17 cellular contexts compared by ENCODE assay signal in the genomic region with DNA sequence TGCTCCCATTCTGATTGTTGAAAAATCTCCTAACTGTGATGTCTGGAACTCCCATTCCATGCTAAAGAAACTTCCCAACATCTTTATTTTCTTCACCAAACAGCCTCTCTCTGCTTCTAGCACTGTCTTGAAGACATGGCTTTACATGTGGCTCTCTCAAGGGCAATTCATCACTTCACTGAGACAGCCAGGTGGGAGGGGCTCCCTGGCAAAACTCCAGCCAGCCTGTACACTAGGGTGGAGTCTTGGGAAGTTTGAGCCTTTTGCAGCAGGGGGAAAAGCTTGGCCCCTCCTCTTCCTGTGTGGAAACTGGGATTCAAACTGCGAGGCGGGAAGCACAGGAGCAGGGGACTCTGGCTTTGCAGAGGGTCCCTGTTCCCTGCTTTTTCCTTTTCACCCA.
DNase-seq lines count a peak whose midpoint lies in the region; ATAC-seq and TF ChIP-seq lines count a peak whose summit lies in the region.
"Had no signal": no experiment of that assay in that cellular context is flagged by ENCODE, and none has a peak within 500 bp of the region (broad histone marks: within the 10 kb centered on the region; RNA-seq: fewer than 3 reads in every experiment).

No MANE protein-coding gene starts in this region.

- TF ChIP-seq RAD21 in HCT116 (IDR thresholded peaks at IDR 0.05; ENCODE audit: low read depth): no peak

- no peaks in the 10 kb centered on the region for H4K20me1 ChIP-seq in HCT116 (ENCODE audit: insufficient read depth)

- H2BK120ac ChIP-seq in neuronal stem cell (ENCODE audit: low read depth, low read length): no peak overlapping the region

- H3K36me3 ChIP-seq in HCT116 (ENCODE audit: control insufficient read depth in 1 of 2, insufficient read depth in 2 of 2, low read length in 2 of 2) (no peaks in the 10 kb centered on the region), colonic mucosa (no peaks in the 10 kb centered on the region), neuronal stem cell (replicated peaks in 1 of 2; ENCODE audit: control insufficient read depth in 2 of 2, insufficient read depth in 2 of 2, low read length in 2 of 2) (no peaks in the 10 kb centered on the region)

- no peak overlapping the region for H3K4ac ChIP-seq in neuronal stem cell (ENCODE audit: low read length)

- RAD21 ChIA-PET in HCT116 (lab: Charles Lee; ENCODE audit: low non-redundant PET in 1 of 2, low total read pairs in 2 of 2, uncharacterized antibody in 2 of 2, unreplicated experiment in 2 of 2): no interaction called here

- H2BK12ac ChIP-seq in neuronal stem cell (ENCODE audit: low read length): no peak overlapping the region

- H4K8ac ChIP-seq in neuronal stem cell (ENCODE audit: low read depth, low read length): no peak overlapping the region

- H3K23ac ChIP-seq in neuronal stem cell (ENCODE audit: low read depth, low read length, poor library complexity): no peak overlapping the region

- H3K4me2 ChIP-seq in HCT116 (ENCODE audit: low read length): no peak overlapping the region
- no peak overlapping the region for H3K4me2 ChIP-seq in neuronal stem cell (ENCODE audit: insufficient read depth, low read length, poor library complexity, severe bottlenecking)

- intact Hi-C loops in left cardiac atrium (cut with DNase I): no loop called here
- intact Hi-C loops in cardiac septum (cut with DNase I): no loop called here
- intact Hi-C loops in HCT116 (cut with micrococcal nuclease): no loop called here
- intact Hi-C loops in colonic mucosa (cut with DNase I): no loop called here

- POLR2A ChIA-PET in HCT116 (lab: Charles Lee): no interaction called here

- TF ChIP-seq CTCF in HCT116 (IDR thresholded peaks at IDR 0.05 in 2 of 3, conservative IDR thresholded peaks at IDR 0.05 in 1 of 3; ENCODE audit: borderline replicate concordance in 1 of 3, insufficient read depth in 1 of 3, low read depth in 2 of 3, low read length in 2 of 3): no peak
- TF ChIP-seq CTCF in colonic mucosa (IDR thresholded peaks at IDR 0.05): no peak

- H3K9ac ChIP-seq in HCT116 (ENCODE audit: low read length) (no peak overlapping the region), colonic mucosa (ENCODE audit: low read depth in 2 of 2, low read length in 2 of 2) (no peak overlapping the region), neuronal stem cell (ENCODE audit: low read depth, low read length, poor library complexity) (no peak overlapping the region)
- H3K9ac ChIP-seq: GM23248 had no signal

- DNase-seq in left cardiac atrium (peak; percentile 28), cardiac septum (ENCODE audit: low spot score) (no peak), HCT116 (ENCODE audit: low read depth, low spot score) (no peak), colonic mucosa (peak; percentile 20), neuronal stem cell (ENCODE audit: low spot score) (no peak), SHP77 (lab: John Stamatoyannopoulos, UW) (no peak)
- no peak for DNase-seq in activated CD4-positive, alpha-beta T cell treated with anti-CD3 and anti-CD28 coated beads for 48 hours
- DNase-seq: ACHN, AML-193, Calu3, DMS53, GM23248, KG1, NCI-H1048, NCI-H510A treated with DMSO at 0.1 percent for 48 hours, SW 1271 had no signal

- no peak overlapping the region for H2BK15ac ChIP-seq in neuronal stem cell (ENCODE audit: low read length)

- no peaks in the 10 kb centered on the region for H3K79me2 ChIP-seq in HCT116 (ENCODE audit: insufficient read depth, low read length)

- no peak overlapping the region for H2BK5ac ChIP-seq in neuronal stem cell (ENCODE audit: low read length)

- H3K9me3 ChIP-seq in HCT116 (ENCODE audit: control insufficient read depth in 1 of 2, insufficient read depth in 1 of 2, low read depth in 1 of 2, low read length in 2 of 2) (no peaks in the 10 kb centered on the region), colonic mucosa (no peaks in the 10 kb centered on the region), neuronal stem cell (replicated peaks in 1 of 2; ENCODE audit: control insufficient read depth in 2 of 2, insufficient read depth in 1 of 2, low read depth in 1 of 2, low read length in 2 of 2) (peaks cover 3 to 16% of the 10 kb centered on the region in 2 donors)

- CTCF ChIA-PET in HCT116 (lab: Charles Lee): interaction anchor here (1.4 kb wide), 1 partner anchor 20 kb away, joined by 3 read pairs; no protein-coding TSS in a partner anchor

- H3K18ac ChIP-seq in neuronal stem cell (ENCODE audit: low read length): no peak overlapping the region

- no TSS peak for BruUV-seq in HCT116 (replicated peaks; lab: Mats Ljungman, UMichigan)

- H3K14ac ChIP-seq in neuronal stem cell (ENCODE audit: low read length): no peak overlapping the region

- ATAC-seq in left cardiac atrium (no peak), HCT116 (0 out of 2 replicates have a peak, but pooled peaks have one; percentile 32), GM21381 (IDR thresholded peaks at IDR 0.05; ENCODE audit: unreplicated experiment) (no peak)

- H4K91ac ChIP-seq in neuronal stem cell (ENCODE audit: low read depth, low read length, poor library complexity): no peak overlapping the region

- no peak overlapping the region for H2AK5ac ChIP-seq in neuronal stem cell (ENCODE audit: low read depth, low read length)

- WGBS in neuronal stem cell (ENCODE audit: extremely low coverage in 2 of 2, insufficient read length in 2 of 2, insufficient replicate concordance in 1 of 2), 2 donors: no CpG with 5 or more reads among the region's 2 CpGs

- no peak overlapping the region for H3K4me3 ChIP-seq in HCT116 (replicated peaks in 1 of 2; ENCODE audit: low read depth in 1 of 2, low read length in 2 of 2)
- no peak overlapping the region for H3K4me3 ChIP-seq in colonic mucosa
- H3K4me3 ChIP-seq in neuronal stem cell (ENCODE audit: low read length in 2 of 2): no peak overlapping the region
- H3K4me3 ChIP-seq: GM23248 had no signal

- H3K27me3 ChIP-seq in HCT116 (ENCODE audit: insufficient read depth, low read length) (peaks cover 30% of the 10 kb centered on the region), colonic mucosa (no peaks in the 10 kb centered on the region), neuronal stem cell (ENCODE audit: control insufficient read depth in 3 of 3, insufficient read depth in 3 of 3, low read depth in 1 of 3, low read length in 3 of 3) (no peaks in the 10 kb centered on the region)

- no peaks in the 10 kb centered on the region for H3K9me2 ChIP-seq in HCT116 (ENCODE audit: insufficient read depth)

- H3K4me1 ChIP-seq in HCT116 (ENCODE audit: control insufficient read depth in 1 of 2, insufficient read depth in 2 of 2, low read length in 2 of 2) (no peaks in the 10 kb centered on the region), colonic mucosa (no peaks in the 10 kb centered on the region), neuronal stem cell (ENCODE audit: control insufficient read depth in 2 of 2, insufficient read depth in 1 of 2, low read depth in 1 of 2, low read length in 2 of 2) (no peaks in the 10 kb centered on the region)

- H3K27ac ChIP-seq in HCT116 (ENCODE audit: low read depth, low read length) (no peak overlapping the region), colonic mucosa (no peak overlapping the region), neuronal stem cell (replicated peaks; ENCODE audit: low read length) (no peak overlapping the region)
- H3K27ac ChIP-seq: GM23248 had no signal

- no peaks in the 10 kb centered on the region for H3K79me1 ChIP-seq in neuronal stem cell (ENCODE audit: low read depth, low read length)

- H2AFZ ChIP-seq in HCT116 (ENCODE audit: low read depth, low read length, poor library complexity, severe bottlenecking) (no peak overlapping the region), neuronal stem cell (ENCODE audit: low read length) (peak overlapping the region; percentile 61)
- H2AFZ ChIP-seq: GM23248 had no signal

- no peak for TF ChIP-seq POLR2A in HCT116 (IDR thresholded peaks at IDR 0.05; ENCODE audit: borderline replicate concordance, extremely low read depth, insufficient read depth, insufficient read length)

TF ChIP-seq in HCT116, 20 proteins besides CTCF, POLR2A, EP300 and RAD21 (continues in another document):
- no peak for TF ChIP-seq CEBPB (IDR thresholded peaks at IDR 0.05; ENCODE audit: low read depth)
- no peak for TF ChIP-seq ZFX (IDR thresholded peaks at IDR 0.05)
- TF ChIP-seq, protein P1, sequence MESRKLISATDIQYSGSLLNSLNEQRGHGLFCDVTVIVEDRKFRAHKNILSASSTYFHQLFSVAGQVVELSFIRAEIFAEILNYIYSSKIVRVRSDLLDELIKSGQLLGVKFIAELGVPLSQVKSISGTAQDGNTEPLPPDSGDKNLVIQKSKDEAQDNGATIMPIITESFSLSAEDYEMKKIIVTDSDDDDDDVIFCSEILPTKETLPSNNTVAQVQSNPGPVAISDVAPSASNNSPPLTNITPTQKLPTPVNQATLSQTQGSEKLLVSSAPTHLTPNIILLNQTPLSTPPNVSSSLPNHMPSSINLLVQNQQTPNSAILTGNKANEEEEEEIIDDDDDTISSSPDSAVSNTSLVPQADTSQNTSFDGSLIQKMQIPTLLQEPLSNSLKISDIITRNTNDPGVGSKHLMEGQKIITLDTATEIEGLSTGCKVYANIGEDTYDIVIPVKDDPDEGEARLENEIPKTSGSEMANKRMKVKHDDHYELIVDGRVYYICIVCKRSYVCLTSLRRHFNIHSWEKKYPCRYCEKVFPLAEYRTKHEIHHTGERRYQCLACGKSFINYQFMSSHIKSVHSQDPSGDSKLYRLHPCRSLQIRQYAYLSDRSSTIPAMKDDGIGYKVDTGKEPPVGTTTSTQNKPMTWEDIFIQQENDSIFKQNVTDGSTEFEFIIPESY (IDR thresholded peaks at IDR 0.05; ENCODE audit: extremely low read depth, insufficient replicate concordance, low read length): no peak
- TF ChIP-seq SP1 (IDR thresholded peaks at IDR 0.05; ENCODE audit: low read depth): no peak
- TF ChIP-seq ATF3 (IDR thresholded peaks at IDR 0.05): no peak
- TF ChIP-seq, protein P2, sequence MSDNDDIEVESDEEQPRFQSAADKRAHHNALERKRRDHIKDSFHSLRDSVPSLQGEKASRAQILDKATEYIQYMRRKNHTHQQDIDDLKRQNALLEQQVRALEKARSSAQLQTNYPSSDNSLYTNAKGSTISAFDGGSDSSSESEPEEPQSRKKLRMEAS (IDR thresholded peaks at IDR 0.05): no peak
- TF ChIP-seq TCF7L2 (IDR thresholded peaks at IDR 0.05; ENCODE audit: borderline replicate concordance, extremely low read depth, insufficient read depth, insufficient read length): no peak
- no peak for TF ChIP-seq ELF1 (IDR thresholded peaks at IDR 0.05; ENCODE audit: borderline replicate concordance, low read depth)
- no peak for TF ChIP-seq EZH2 (IDR thresholded peaks at IDR 0.05)
- TF ChIP-seq POLR2AphosphoS5 (IDR thresholded peaks at IDR 0.05; ENCODE audit: low read depth, low read length): no peak
- no peak for TF ChIP-seq SIN3A (IDR thresholded peaks at IDR 0.05; ENCODE audit: low read depth)
- TF ChIP-seq FOSL1 (IDR thresholded peaks at IDR 0.05; ENCODE audit: low read depth): no peak

Comparison
In these comparisons a context has a peak if more than half of its experiments do, and no peak if none do; other contexts are left out.
1. DNase-seq: peak in left cardiac atrium (single experiment) and colonic mucosa (single experiment); none in cardiac septum (single experiment), HCT116 (single experiment), neuronal stem cell (single experiment), activated CD4-positive, alpha-beta T cell treated with anti-CD3 and anti-CD28 coated beads for 48 hours (single experiment) and SHP77 (0 of 2).